21 cellular contexts compared by ENCODE assay signal in the genomic region with DNA sequence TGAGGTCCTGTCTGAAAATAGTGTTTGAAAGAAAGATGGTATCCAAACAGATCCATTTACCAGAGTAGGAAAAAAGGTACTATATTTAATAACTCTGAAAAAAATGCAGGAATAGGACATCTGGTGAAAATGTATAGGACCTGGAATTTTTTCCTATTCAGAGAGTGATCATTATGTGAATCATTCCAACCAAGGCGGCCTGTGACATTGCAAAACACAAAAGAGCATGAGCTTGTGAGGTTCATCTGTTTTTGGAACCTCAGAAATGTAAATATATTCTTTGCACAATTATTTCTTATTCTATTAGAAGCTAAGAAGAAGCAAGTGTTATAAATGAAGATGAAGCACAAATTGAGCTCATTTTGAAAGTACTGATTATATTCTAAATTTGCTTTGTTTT. TPM values are rescaled to one million over a fixed set of nuclear protein-coding genes. Genes with fewer than 3 reads are reported as not detected.
"Had no signal": no experiment of that assay in that cellular context is flagged by ENCODE, and none has a peak within 500 bp of the region (broad histone marks: within the 10 kb centered on the region; RNA-seq: fewer than 3 reads in every experiment).

No MANE protein-coding gene starts in this region.

- H3K27me3 ChIP-seq: esophagus squamous epithelium, neural progenitor cell had no signal

- H3K27ac ChIP-seq: esophagus squamous epithelium, neural progenitor cell, parathyroid adenoma, thoracic aorta had no signal

- H2AFZ ChIP-seq: neural progenitor cell, parathyroid adenoma had no signal

- H3K9me3 ChIP-seq: esophagus squamous epithelium had no signal

- DNase-seq: activated CD4-positive, alpha-beta T cell treated with anti-CD3 and anti-CD28 coated beads for 48 hours; activated CD8-positive, alpha-beta T cell treated with anti-CD3 and anti-CD28 coated beads, Interleukin-2, amount 10 ng/mL, durations not matched to agents 7 days and 5 days; activated naive CD4-positive, alpha-beta T cell treated with anti-CD3 and anti-CD28 coated beads, Interleukin-2, amount 10 ng/mL, durations not matched to agents 7 days and 5 days; amygdala; esophagus squamous epithelium; hippocampal formation; retina; stimulated activated CD4-positive, alpha-beta T cell treated with anti-CD3 and anti-CD28 coated beads, Interleukin-15, amount 100 ng/mL, for 24 hours; stimulated activated CD4-positive, alpha-beta T cell treated with anti-CD3 and anti-CD28 coated beads, Interleukin-4, amount 100 ng/mL, for 24 hours; stimulated activated naive CD8-positive, alpha-beta T cell treated with anti-CD3 and anti-CD28 coated beads, Interleukin-15, amount 100 ng/mL, for 72 hours; T-helper 9 cell had no signal

- H3K4me3 ChIP-seq: esophagus squamous epithelium, neural progenitor cell, thoracic aorta had no signal

- H3K79me2 ChIP-seq: parathyroid adenoma had no signal

- H3K4me2 ChIP-seq: neural progenitor cell had no signal

- H3K36me3 ChIP-seq: esophagus squamous epithelium, neural progenitor cell, thoracic aorta had no signal

RNA-seq across cellular contexts. Expression of a gene that starts 2.0 kb away (rescaled TPM):
- total RNA-seq: activated CD8-positive, alpha-beta T cell treated with anti-CD3 and anti-CD28 coated beads, Interleukin-2, amount 10 ng/mL, durations not matched to agents 7 days and 5 days; cerebellum; esophagus squamous epithelium; glomerular endothelial cell; lower leg skin; mesothelial cell of epicardium; myocyte; skeletal muscle tissue; thoracic aorta; urinary bladder had no signal
